ENCODE assay signal across 19 cellular contexts in the genomic region with DNA sequence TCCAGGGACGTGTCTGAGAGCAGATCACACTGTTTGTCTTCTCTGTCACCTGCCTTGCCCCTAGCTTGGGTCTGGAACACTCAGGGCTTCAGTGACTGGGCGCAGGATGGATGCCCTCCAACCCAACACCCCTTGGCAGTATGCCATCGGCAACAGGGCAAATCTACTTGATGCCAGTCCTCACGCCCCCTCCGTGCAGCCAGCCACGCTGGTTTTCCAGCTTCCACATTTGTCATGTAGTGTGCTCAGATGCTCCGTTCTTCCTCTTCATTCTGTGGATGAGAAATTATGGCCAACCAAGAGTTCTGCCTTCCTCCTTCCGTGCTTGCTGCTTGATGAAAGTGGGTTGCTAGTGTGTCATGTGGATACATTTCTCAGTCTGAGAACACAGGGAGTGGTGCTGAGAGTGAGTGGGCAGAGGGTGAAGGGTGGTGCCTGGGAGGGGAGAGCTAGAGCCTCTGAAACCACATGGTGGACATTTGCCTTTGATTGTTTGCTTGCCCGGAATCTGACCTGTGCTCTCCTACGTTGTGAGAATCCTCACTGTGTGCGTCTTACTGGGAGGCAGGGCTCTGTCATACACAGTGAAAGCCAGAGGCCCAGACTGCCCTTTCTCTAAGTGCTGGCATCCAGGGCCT.
DNase-seq lines count a peak whose midpoint lies in the region; ATAC-seq, FAIRE-seq and TF ChIP-seq lines count a peak whose summit lies in the region.
"Had no signal": no experiment of that assay in that cellular context is flagged by ENCODE, and none has a peak within 500 bp of the region (broad histone marks: within the 10 kb centered on the region; RNA-seq: fewer than 3 reads in every experiment).

No MANE protein-coding gene starts in this region.

- H3K56ac ChIP-seq in H1 (replicated peaks; ENCODE audit: insufficient read length, low read depth, low read length), result no peak overlapping the region

- no peak for TF ChIP-seq RAD21 in H1 (IDR thresholded peaks at IDR 0.05 in 1 of 2, conservative IDR thresholded peaks at IDR 0.05 in 1 of 2; ENCODE audit: low read depth in 2 of 2, low read length in 2 of 2)

- H3K18ac ChIP-seq in H1 (ENCODE audit: extremely low read depth, low read length), result no peak overlapping the region

- FAIRE-seq in H1 (lab: Jason Lieb, UNC) (no peak), pancreas (lab: Jason Lieb, UNC) (no peak)
- FAIRE-seq: endometrium had no signal

- no peaks in the 10 kb centered on the region for H3K79me1 ChIP-seq in H1 (ENCODE audit: low read depth, low read length)

- H3K23me2 ChIP-seq in H1 (ENCODE audit: low read depth, low read length), result no peaks in the 10 kb centered on the region

- no peaks in the 10 kb centered on the region for H3K9me3 Mint-ChIP-seq in nephron
- H3K9me3 Mint-ChIP-seq: activated T-cell treated with anti-CD3 and anti-CD28 coated beads, Interleukin-2, amount 50 U/mL, for 72 hours; stimulated activated memory B cell treated with anti-CD40 and anti-IgM and Interleukin-4, amounts not matched to agents 10 μg/mL and 1 μg/mL and 100 μg/mL, for 72 hours had no signal

- H3K27ac Mint-ChIP-seq in nephron, result peak overlapping the region; percentile 45 to 85 (median 66)
- H3K27ac Mint-ChIP-seq: activated T-cell treated with anti-CD3 and anti-CD28 coated beads, Interleukin-2, amount 50 U/mL, for 72 hours; stimulated activated memory B cell treated with anti-CD40 and anti-IgM and Interleukin-4, amounts not matched to agents 10 μg/mL and 1 μg/mL and 100 μg/mL, for 72 hours had no signal

- H3K4ac ChIP-seq in H1 (replicated peaks; ENCODE audit: insufficient read length, low read depth, low read length), result no peak overlapping the region

- no peaks in the 10 kb centered on the region for H3K9me2 ChIP-seq in Karpas-422 (replicated peaks; ENCODE audit: insufficient read depth, low read length)

- H3K27me3 ChIP-seq in BJ (ENCODE audit: control insufficient read depth, insufficient read depth, low read length) (0 out of 2 replicates have a peak, but pooled peaks cover 2% of the 10 kb centered on the region), H1 (replicated peaks in 1 of 4; ENCODE audit: control insufficient read depth in 3 of 4, extremely low read depth in 1 of 4, insufficient read depth in 3 of 4, low read length in 3 of 4) (no peaks in the 10 kb centered on the region), pancreas (no peaks in the 10 kb centered on the region), Karpas-422 (ENCODE audit: low read length) (peaks cover 2% of the 10 kb centered on the region; the same call in 1 of the 2 replicates)
- H3K27me3 ChIP-seq: ascending aorta, ovary had no signal

- H3K27ac ChIP-seq in H1 (ENCODE audit: low read depth, low read length) (no peak overlapping the region), pancreas (no peak overlapping the region), Karpas-422 (ENCODE audit: low read length) (no peak overlapping the region)
- H3K27ac ChIP-seq: ascending aorta, C4-2B, ovary had no signal

- H2AK5ac ChIP-seq in H1 (ENCODE audit: low read depth, low read length), result no peak overlapping the region

- peaks cover 18% of the 10 kb centered on the region for H3K4me1 Mint-ChIP-seq in nephron
- H3K4me1 Mint-ChIP-seq: stimulated activated memory B cell treated with anti-CD40 and anti-IgM and Interleukin-4, amounts not matched to agents 10 μg/mL and 1 μg/mL and 100 μg/mL, for 72 hours had no signal

- no peak overlapping the region for H3K4me2 ChIP-seq in H1 (ENCODE audit: insufficient read depth in 1 of 2, low read depth in 2 of 2, low read length in 2 of 2)
- H3K4me2 ChIP-seq in Karpas-422 (ENCODE audit: low read depth, low read length, poor library complexity, severe bottlenecking), result no peak overlapping the region

- no peak overlapping the region for H2BK12ac ChIP-seq in H1 (ENCODE audit: low read depth, low read length)

- H3K4me3 ChIP-seq in BJ (ENCODE audit: low read depth, low read length) (no peak overlapping the region), H1 (ENCODE audit: extremely low read depth in 1 of 4, insufficient read depth in 2 of 4, low read depth in 3 of 4, low read length in 4 of 4) (no peak overlapping the region), pancreas (no peak overlapping the region), Karpas-422 (ENCODE audit: low read length) (no peak overlapping the region)
- H3K4me3 ChIP-seq: ascending aorta, lung, ovary had no signal

- H3K4me1 ChIP-seq in H1 (replicated peaks in 1 of 4; ENCODE audit: control insufficient read depth in 3 of 4, insufficient read depth in 4 of 4, low read length in 3 of 4) (peaks cover 0 to 2% (median 0%) of the 10 kb centered on the region in 4 experiments; a peak in 1 of 7 replicates), pancreas (no peaks in the 10 kb centered on the region), Karpas-422 (ENCODE audit: low read length) (peaks cover 10% of the 10 kb centered on the region)
- H3K4me1 ChIP-seq: ascending aorta had no signal

- no peaks in the 10 kb centered on the region for H3K9me3 ChIP-seq in H1 (ENCODE audit: insufficient read depth in 2 of 2, low read depth in 1 of 2, low read length in 1 of 2)
- H3K9me3 ChIP-seq in pancreas, result no peaks in the 10 kb centered on the region
- no peaks in the 10 kb centered on the region for H3K9me3 ChIP-seq in Karpas-422 (ENCODE audit: low read length)
- H3K9me3 ChIP-seq: ascending aorta, ovary had no signal

- H3K9ac ChIP-seq in H1 (replicated peaks in 1 of 4; ENCODE audit: extremely low read depth in 1 of 4, low read depth in 3 of 4, low read length in 3 of 4) (no peak overlapping the region), Karpas-422 (ENCODE audit: low read length) (no peak overlapping the region)

- TF ChIP-seq POLR2A in H1 (IDR thresholded peaks at IDR 0.05; ENCODE audit: control extremely low read depth in 1 of 2, low read depth in 2 of 2, low read length in 2 of 2), result no peak

- DNase-seq in BJ (ENCODE audit: low read depth) (peak; percentile 69), NCI-H345 (lab: John Stamatoyannopoulos, UW) (peak; percentile 84), H1 (ENCODE audit: low read depth in 1 of 2, low spot score in 2 of 2) (no peak), pancreas (no peak), Karpas-422 (no peak), nucleus accumbens (lab: John Stamatoyannopoulos, UW) (no peak)
- no peak for DNase-seq in stimulated activated CD4-positive, alpha-beta T cell treated with anti-CD3 and anti-CD28 coated beads, Interleukin-2, amount 100 ng/mL, for 48 hours
- DNase-seq: activated CD4-positive, alpha-beta T cell treated with anti-CD3 and anti-CD28 coated beads for 4 hours; activated T-cell treated with anti-CD3 and anti-CD28 coated beads, Interleukin-2, amount 50 U/mL, for 72 hours; head of caudate nucleus; NCI-H1694; ovary; stimulated activated CD4-positive, alpha-beta T cell treated with anti-CD3 and anti-CD28 coated beads, Interleukin-2, amount 100 ng/mL, for 24 hours had no signal

- H3K36me3 ChIP-seq in BJ (ENCODE audit: control insufficient read depth, insufficient read depth, low read length) (no peaks in the 10 kb centered on the region), H1 (ENCODE audit: control insufficient read depth in 2 of 4, insufficient read depth in 4 of 4, low read length in 3 of 4) (no peaks in the 10 kb centered on the region), pancreas (no peaks in the 10 kb centered on the region), Karpas-422 (ENCODE audit: insufficient read depth, low read length) (no peaks in the 10 kb centered on the region)
- H3K36me3 ChIP-seq: ascending aorta, ovary had no signal

- no peak overlapping the region for H3K23ac ChIP-seq in H1 (ENCODE audit: insufficient read length)

- 88% methylated on average over 11 of the region's 11 CpGs; no CpG with 5 or more reads in 1 of the 2 experiments for WGBS in H1 (ENCODE audit: extremely low coverage in 1 of 2, insufficient coverage in 1 of 2, insufficient read length in 1 of 2, insufficient replicate concordance in 2 of 2, low coverage in 1 of 2, low lambda C conversion rate in 2 of 2, missing lambda C conversion rate in 1 of 2), 2 experiments
- WGBS in pancreas, 2 donors, result 71% methylated on average over 11 of the region's 11 CpGs

- H2BK15ac ChIP-seq in H1 (ENCODE audit: low read length), result no peak overlapping the region

- no peak overlapping the region; the same call in 1 of the 2 replicates for H2BK5ac ChIP-seq in H1 (ENCODE audit: low read depth, low read length)

- H3K27me3 Mint-ChIP-seq in nephron (ENCODE audit: low read depth), result no peaks in the 10 kb centered on the region

- POLR2A ChIA-PET in BJ (lab: Charles Lee), result no interaction called here
- POLR2A ChIA-PET in H1 (lab: Charles Lee; ENCODE audit: partially characterized antibody), result interaction anchor here (0.8 kb wide), 1 partner anchor 1989 kb away, joined by 3 read pairs; no protein-coding TSS in a partner anchor

- TF ChIP-seq EP300 in H1 (IDR thresholded peaks at IDR 0.05; ENCODE audit: borderline replicate concordance in 1 of 2, low read depth in 2 of 2, low read length in 2 of 2), result no peak

- 0 out of 2 replicates have a peak overlapping the region, but pooled peaks have one; percentile 29 for H4K8ac ChIP-seq in H1 (ENCODE audit: extremely low read depth, insufficient read depth, low read length)

- no peak overlapping the region for H3K14ac ChIP-seq in H1 (ENCODE audit: insufficient read length)

- no peak for TF ChIP-seq CTCF in BJ (IDR thresholded peaks at IDR 0.05; ENCODE audit: insufficient read depth, low read depth, low read length)
- no peak for TF ChIP-seq CTCF in H1 (IDR thresholded peaks at IDR 0.05; ENCODE audit: control extremely low read depth in 1 of 3, insufficient read depth in 1 of 3, low read depth in 1 of 3, low read length in 3 of 3)
- no peak for TF ChIP-seq CTCF in nephron (IDR thresholded peaks at IDR 0.05; ENCODE audit: unreplicated experiment in 3 of 3)
- no peak for TF ChIP-seq CTCF in pancreas (IDR thresholded peaks at IDR 0.05)

- H4K20me1 ChIP-seq in H1 (replicated peaks in 1 of 2; ENCODE audit: control insufficient read depth in 1 of 2, insufficient read depth in 2 of 2, low read length in 2 of 2) (no peaks in the 10 kb centered on the region), Karpas-422 (ENCODE audit: insufficient read depth, low read depth, low read length) (no peaks in the 10 kb centered on the region)

- H2AFZ ChIP-seq in H1 (ENCODE audit: low read length), result no peak overlapping the region
- no peak overlapping the region for H2AFZ ChIP-seq in Karpas-422 (ENCODE audit: low read length)

- H4K91ac ChIP-seq in H1 (replicated peaks; ENCODE audit: insufficient read length, low read length), result no peak overlapping the region

- peak overlapping the region in 2 of 3 experiments; percentile 4 to 15 for H3K4me3 Mint-ChIP-seq in nephron
- H3K4me3 Mint-ChIP-seq: activated T-cell treated with anti-CD3 and anti-CD28 coated beads, Interleukin-2, amount 50 U/mL, for 72 hours; stimulated activated memory B cell treated with anti-CD40 and anti-IgM and Interleukin-4, amounts not matched to agents 10 μg/mL and 1 μg/mL and 100 μg/mL, for 72 hours had no signal

- no peak for ATAC-seq in pancreas
- ATAC-seq: activated T-cell treated with anti-CD3 and anti-CD28 coated beads, Interleukin-2, amount 50 U/mL, for 72 hours; stimulated activated memory B cell treated with anti-CD40 and anti-IgM and Interleukin-4, amounts not matched to agents 10 μg/mL and 1 μg/mL and 100 μg/mL, for 72 hours had no signal

- intact Hi-C loops in pancreas (cut with DNase I), result no loop called here

- no peaks in the 10 kb centered on the region for H3K79me2 ChIP-seq in H1 (ENCODE audit: control insufficient read depth in 1 of 2, insufficient read depth in 2 of 2, low read length in 2 of 2)
- no peaks in the 10 kb centered on the region for H3K79me2 ChIP-seq in Karpas-422 (ENCODE audit: low read length)

- H3K36me3 Mint-ChIP-seq in nephron (ENCODE audit: low read depth), result no peaks in the 10 kb centered on the region
- H3K36me3 Mint-ChIP-seq: stimulated activated memory B cell treated with anti-CD40 and anti-IgM and Interleukin-4, amounts not matched to agents 10 μg/mL and 1 μg/mL and 100 μg/mL, for 72 hours had no signal

- no peak overlapping the region for H4K5ac ChIP-seq in H1 (ENCODE audit: insufficient read length, low read depth, low read length)

- no peak overlapping the region for H2BK120ac ChIP-seq in H1 (replicated peaks; ENCODE audit: low read depth, low read length)

- CTCF ChIA-PET in BJ (lab: Yijun Ruan, JAX) (no interaction called here), H1 (lab: Charles Lee; ENCODE audit: partially characterized antibody) (interaction anchor here (1.0 to 1.2 kb wide), 3 partner anchors 20 to 487 kb away, joined by 3 read pairs; no protein-coding TSS in a partner anchor)

- no peak overlapping the region for H2BK20ac ChIP-seq in H1 (ENCODE audit: low read length)

Comparison
In these comparisons a context has a peak if more than half of its experiments do, and no peak if none do; other contexts are left out.
1. DNase-seq: peak in BJ (single experiment) and NCI-H345 (single experiment); none in H1 (0 of 2), pancreas (0 of 6), stimulated activated CD4-positive, alpha-beta T cell treated with anti-CD3 and anti-CD28 coated beads, Interleukin-2, amount 100 ng/mL, for 48 hours (0 of 2), Karpas-422 (single experiment) and nucleus accumbens (0 of 56).